8 cellular contexts compared by ENCODE assay signal in genomic region chr6:147201885-147202515, GRCh38. TPM values are rescaled to one million over a fixed set of nuclear protein-coding genes. Genes with fewer than 3 reads are reported as not detected.
A peak's percentile ranks its signal among the peaks of the same experiment; 100 is the strongest.
DNase-seq lines count a peak whose midpoint lies in the region; ATAC-seq and TF ChIP-seq lines count a peak whose summit lies in the region.

No MANE protein-coding gene starts in this region.

- no peak for TF ChIP-seq POLR2A in sigmoid colon (IDR thresholded peaks at IDR 0.05)

- H3K27me3 Mint-ChIP-seq in Caco-2 (ENCODE audit: insufficient read depth, unreplicated experiment): no peaks in the 10 kb centered on the region

- CTCF ChIA-PET in Caco-2 (lab: Charles Lee): no interaction called here

- H3K9me3 ChIP-seq in Caco-2 (no peaks in the 10 kb centered on the region), right cardiac atrium (ENCODE audit: control insufficient read depth, low read length) (no peaks in the 10 kb centered on the region), sigmoid colon (no peaks in the 10 kb centered on the region)

- no peaks in the 10 kb centered on the region for H3K36me3 Mint-ChIP-seq in Caco-2 (ENCODE audit: insufficient read depth, unreplicated experiment)

- H3K4me3 Mint-ChIP-seq in Caco-2 (ENCODE audit: unreplicated experiment): peak overlapping the region; percentile 98

- H3K4me1 Mint-ChIP-seq in Caco-2 (ENCODE audit: low read depth, unreplicated experiment): peaks cover 14% of the 10 kb centered on the region

- no TSS peak for BruUV-seq in Caco-2 (replicated peaks; lab: Mats Ljungman, UMichigan)

- H3K36me3 ChIP-seq in Caco-2 (ENCODE audit: control insufficient read depth, insufficient read depth, low read length): no peaks in the 10 kb centered on the region
- H3K36me3 ChIP-seq in sigmoid colon: no peaks in the 10 kb centered on the region

- peak overlapping the region; percentile 69 for H3K4me3 ChIP-seq in Caco-2 (ENCODE audit: low read depth, low read length)
- H3K4me3 ChIP-seq in right cardiac atrium (ENCODE audit: low read length): peak overlapping the region; percentile 92
- H3K4me3 ChIP-seq in sigmoid colon: peak overlapping the region; percentile 54 to 91 (median 86)

- 12% methylated on average over 16 of the region's 16 CpGs for WGBS in right cardiac atrium
- WGBS in sigmoid colon, 2 donors: 7 to 16% methylated on average over 16 of the region's 16 CpGs

- H3K4me1 ChIP-seq in Caco-2 (peaks cover 11% of the 10 kb centered on the region; the same call in 1 of the 2 replicates), right cardiac atrium (ENCODE audit: control insufficient read depth, insufficient read depth, low read length) (peaks cover 2% of the 10 kb centered on the region), sigmoid colon (peaks cover 0 to 21% (median 9%) of the 10 kb centered on the region in 4 donors)

- H3K27ac Mint-ChIP-seq in Caco-2 (ENCODE audit: unreplicated experiment): peak overlapping the region; percentile 92

- H3K9me3 Mint-ChIP-seq in Caco-2 (ENCODE audit: unreplicated experiment): no peaks in the 10 kb centered on the region

- H3K27ac ChIP-seq in right cardiac atrium (ENCODE audit: low read length) (no peak overlapping the region), sigmoid colon (peak overlapping the region; percentile 39 to 98 (median 94))

- H3K27me3 ChIP-seq in Caco-2 (replicated peaks; ENCODE audit: control insufficient read depth, insufficient read depth, low read length) (no peaks in the 10 kb centered on the region), right cardiac atrium (ENCODE audit: control insufficient read depth, insufficient read depth) (no peaks in the 10 kb centered on the region), sigmoid colon (no peaks in the 10 kb centered on the region)

- peak; percentile 50 to 58 for DNase-seq in Caco-2
- peak; percentile 59 for DNase-seq in NCI-H345 (lab: John Stamatoyannopoulos, UW)
- DNase-seq in activated naive CD4-positive, alpha-beta T cell treated with anti-CD3 and anti-CD28 coated beads, Interleukin-2, amount 50 U/mL, for 16 hours: peak; percentile 12
- DNase-seq in right cardiac atrium: peak in 2 of 3 donors; percentile 18 to 53
- DNase-seq in sigmoid colon: no peak
- no peak for DNase-seq in COLO668 (lab: John Stamatoyannopoulos, UW; ENCODE audit: unreplicated experiment)
- no peak for DNase-seq in mesenteric fat pad (ENCODE audit: low spot score)

- intact Hi-C loops in Caco-2 (cut with micrococcal nuclease; ENCODE audit: unreplicated experiment): loop anchor here (2.0 to 5.0 kb wide), 4 partner anchors 120 to 299 kb away; no protein-coding TSS in a partner anchor
- intact Hi-C loops in right cardiac atrium (cut with DNase I): loop anchor here in 2 of 4 donors (10.0 kb wide), 2 partner anchors 73 to 347 kb away; no protein-coding TSS in a partner anchor
- intact Hi-C loops in sigmoid colon (cut with DNase I): loop anchor here (5.0 to 10.0 kb wide), 4 partner anchors 80 to 1467 kb away; partner anchors contain the start of gene EPM2A

- POLR2A ChIA-PET in Caco-2 (lab: Charles Lee): no interaction called here

- no peak for TF ChIP-seq EP300 in sigmoid colon (IDR thresholded peaks at IDR 0.05)

- TF ChIP-seq CTCF in Caco-2 (IDR thresholded peaks at IDR 0.05; ENCODE audit: insufficient read depth in 1 of 2, low read depth in 1 of 2, low read length in 1 of 2, severe bottlenecking in 1 of 2, unreplicated experiment in 1 of 2) (no peak), sigmoid colon (IDR thresholded peaks at IDR 0.05) (no peak)

- peak; percentile 10 for ATAC-seq in GM21447 (IDR thresholded peaks at IDR 0.05; ENCODE audit: unreplicated experiment)
- ATAC-seq in right cardiac atrium: peak in 1 of 2 donors; percentile 25

RNA-seq across cellular contexts. Expression of gene STXBP5, which starts 2.2 kb away (rescaled TPM):
- 17.7 and 17.9 TPM in 2 replicates for total RNA-seq in Caco-2 (2022)
- 10 to 100 TPM; 10.6 to 13.0 (median 12.2) TPM for total RNA-seq in right cardiac atrium
- polyA plus RNA-seq in right cardiac atrium: 6.4 TPM
- total RNA-seq in sigmoid colon: 10 to 100 TPM; 24.2 to 34.3 (median 31.8) TPM
- polyA plus RNA-seq in sigmoid colon: 10 to 100 TPM; 16.0 to 20.8 (median 18.0) TPM
- total RNA-seq in mesenteric fat pad: 17.1 TPM

Comparison
In these comparisons a context has a peak if more than half of its experiments do, and no peak if none do; other contexts are left out.
1. DNase-seq: peak in Caco-2 (2 of 2), NCI-H345 (single experiment), activated naive CD4-positive, alpha-beta T cell treated with anti-CD3 and anti-CD28 coated beads, Interleukin-2, amount 50 U/mL, for 16 hours (single experiment) and right cardiac atrium (2 of 3); none in sigmoid colon (single experiment), COLO668 (single experiment) and mesenteric fat pad (single experiment).
2. Peak in every context shown above with its lines, with median percentiles within 50 percentile points of each other: H3K4me3 ChIP-seq.